In genomic region chr5:98753507-98753906, GRCh38 we compare ENCODE assay signal across 1 cellular context.
TF ChIP-seq lines count a peak whose summit lies in the region.

No MANE protein-coding gene starts in this region.

TF ChIP-seq in H1, 55 proteins besides CTCF, POLR2A, EP300 and RAD21:
- TF ChIP-seq RXRA (IDR thresholded peaks at IDR 0.05; ENCODE audit: insufficient read depth, low read depth, low read length): no peak
- TF ChIP-seq TCF12 (IDR thresholded peaks at IDR 0.05; ENCODE audit: low read depth, low read length): 0 out of 2 replicates have a peak, but pooled peaks have one; percentile 57
- TF ChIP-seq TAF1 (IDR thresholded peaks at IDR 0.05; ENCODE audit: low read depth, low read length): 0 out of 2 replicates have a peak, but pooled peaks have one; percentile 23
- no peak for TF ChIP-seq CHD7 (IDR thresholded peaks at IDR 0.05; ENCODE audit: insufficient replicate concordance, low read length)
- peak; percentile 61 for TF ChIP-seq ASH2L (IDR thresholded peaks at IDR 0.05; ENCODE audit: low read length)
